8 cellular contexts compared by ENCODE assay signal in genomic region chr1:51237714-51238403, GRCh38. TPM values are rescaled to one million over a fixed set of nuclear protein-coding genes. Genes with fewer than 3 reads are reported as not detected.
DNase-seq lines count a peak whose midpoint lies in the region; ATAC-seq and TF ChIP-seq lines count a peak whose summit lies in the region.

No MANE protein-coding gene starts in this region.

- no peaks in the 10 kb centered on the region for H3K27me3 ChIP-seq in BLaER1 treated with 17β-estradiol and CSF1 and Interleukin-3, amounts not matched to agents 10 nM and 100 nM
- H3K27me3 ChIP-seq in colonic mucosa: no peaks in the 10 kb centered on the region

- peak overlapping the region; percentile 89 to 98 (median 95) for H3K9ac ChIP-seq in BLaER1 treated with 17β-estradiol and CSF1 and Interleukin-3, amounts not matched to agents 10 nM and 100 nM
- peak overlapping the region in 1 of 2 donors; percentile 52 for H3K9ac ChIP-seq in colonic mucosa (ENCODE audit: low read depth in 2 of 2, low read length in 2 of 2)

- peak overlapping the region in 9 of 11 experiments; percentile 3 to 97 (median 91); a peak in 13 of 22 replicates for H3K27ac ChIP-seq in BLaER1 treated with 17β-estradiol and CSF1 and Interleukin-3, amounts not matched to agents 10 nM and 100 nM
- peak overlapping the region; percentile 88 for H3K27ac ChIP-seq in colonic mucosa

- H4K20me1 ChIP-seq in BLaER1 treated with 17β-estradiol and CSF1 and Interleukin-3, amounts not matched to agents 10 nM and 100 nM: peaks cover 36 to 65% (median 62%) of the 10 kb centered on the region in 11 experiments

- TF ChIP-seq CTCF in LNCaP clone FGC (IDR thresholded peaks at IDR 0.05; ENCODE audit: control insufficient read depth, extremely low read depth, insufficient read depth) (no peak), colonic mucosa (IDR thresholded peaks at IDR 0.05) (no peak)

- H3K4me1 ChIP-seq in BLaER1 treated with 17β-estradiol and CSF1 and Interleukin-3, amounts not matched to agents 10 nM and 100 nM: peaks cover 56 to 77% (median 63%) of the 10 kb centered on the region in 10 experiments
- H3K4me1 ChIP-seq in colonic mucosa: peaks cover 29% of the 10 kb centered on the region

- ATAC-seq in left lobe of liver (no peak), HG03280 (IDR thresholded peaks at IDR 0.05; ENCODE audit: unreplicated experiment) (no peak), HG03354 (IDR thresholded peaks at IDR 0.05; ENCODE audit: poor library complexity, severe bottlenecking, unreplicated experiment) (no peak)

- H3K4me2 ChIP-seq in BLaER1 treated with 17β-estradiol and CSF1 and Interleukin-3, amounts not matched to agents 10 nM and 100 nM: peak overlapping the region; percentile 79 to 96 (median 92)

- peaks cover 0 to 15% (median 3%) of the 10 kb centered on the region in 11 experiments; a peak in 4 of 22 replicates for H3K36me3 ChIP-seq in BLaER1 treated with 17β-estradiol and CSF1 and Interleukin-3, amounts not matched to agents 10 nM and 100 nM
- H3K36me3 ChIP-seq in colonic mucosa: no peaks in the 10 kb centered on the region

- no peaks in the 10 kb centered on the region for H3K9me3 ChIP-seq in BLaER1 treated with 17β-estradiol and CSF1 and Interleukin-3, amounts not matched to agents 10 nM and 100 nM (replicated peaks in 1 of 11)
- H3K9me3 ChIP-seq in colonic mucosa: no peaks in the 10 kb centered on the region

- intact Hi-C loops in colonic mucosa (cut with DNase I): no loop called here

- DNase-seq in LNCaP clone FGC (ENCODE audit: low read depth): no peak
- DNase-seq in colonic mucosa: peak; percentile 41
- peak; percentile 47 for DNase-seq in myocyte (ENCODE audit: low read depth)
- no peak for DNase-seq in left lobe of liver (ENCODE audit: low spot score)
- no peak for DNase-seq in NCI-H226

- H3K4me3 ChIP-seq in BLaER1 treated with 17β-estradiol and CSF1 and Interleukin-3, amounts not matched to agents 10 nM and 100 nM: peak overlapping the region; percentile 82 to 99 (median 95)
- H3K4me3 ChIP-seq in LNCaP clone FGC (ENCODE audit: low read depth, low read length) (peak overlapping the region; percentile 97), colonic mucosa (peak overlapping the region; percentile 68)

RNA-seq across cellular contexts. Expression of gene RNF11, which starts 1.8 kb away (rescaled TPM):
- total RNA-seq in colonic mucosa (100 to 1,000 TPM in 1 of 2 donors, 10 to 100 TPM in 1; 46.8 to 104 TPM), myocyte (193 and 226 TPM in 2 replicates), left lobe of liver (54.7 TPM)
- 215 TPM for polyA plus RNA-seq in myocyte (2012)

Comparison
In these comparisons a context has a peak if more than half of its experiments do, and no peak if none do; other contexts are left out.
1. DNase-seq: peak in colonic mucosa (single experiment) and myocyte (single experiment); none in LNCaP clone FGC (single experiment), left lobe of liver (single experiment) and NCI-H226 (single experiment).
2. Peak in every context shown above with its lines, with median percentiles within 50 percentile points of each other: H3K4me3 ChIP-seq.